Comparison of ENCODE assay signal across 13 cellular contexts in genomic region chr16:88957887-88958577, GRCh38. TPM values are rescaled to one million over a fixed set of nuclear protein-coding genes. Genes with fewer than 3 reads are reported as not detected.
A peak's percentile ranks its signal among the peaks of the same experiment; 100 is the strongest.
DNase-seq lines count a peak whose midpoint lies in the region; TF ChIP-seq lines count a peak whose summit lies in the region.
"Had no signal": no experiment of that assay in that cellular context is flagged by ENCODE, and none has a peak within 500 bp of the region (broad histone marks: within the 10 kb centered on the region; RNA-seq: fewer than 3 reads in every experiment).

No MANE protein-coding gene starts in this region.

- intact Hi-C loops in dendritic cell treated with granulocyte-macrophage colony-stimulating factor and Interleukin-4, amounts not matched to agents 40 ng/mL and 50 ng/mL, for 4 days (cut with micrococcal nuclease), result loop anchor here (2.0 kb wide), 1 partner anchor 19 kb away; the partner anchor contains the start of gene CBFA2T3
- intact Hi-C loops in PC-9 (cut with micrococcal nuclease; ENCODE audit: unreplicated experiment), result no loop called here

- H3K9me2 ChIP-seq in PC-9 (ENCODE audit: insufficient read depth), result no peaks in the 10 kb centered on the region

- CTCF ChIA-PET in PC-9 (lab: Charles Lee), result no interaction called here

- no peak overlapping the region for H3K4me2 ChIP-seq in PC-9

- H3K27me3 ChIP-seq in PC-9 (ENCODE audit: insufficient read depth, low read depth), result peaks cover 63% of the 10 kb centered on the region

- H3K27ac ChIP-seq in PC-9, result no peak overlapping the region

- H3K27ac Mint-ChIP-seq in dendritic cell treated with granulocyte-macrophage colony-stimulating factor and Interleukin-4, amounts not matched to agents 40 ng/mL and 50 ng/mL, for 4 days, result peak overlapping the region; percentile 83

- H3K4me3 ChIP-seq in Jurkat, Clone E6-1 (ENCODE audit: low read length), result no peak overlapping the region
- H3K4me3 ChIP-seq in PC-9, result no peak overlapping the region

- peaks cover 68% of the 10 kb centered on the region for H3K4me1 Mint-ChIP-seq in dendritic cell treated with granulocyte-macrophage colony-stimulating factor and Interleukin-4, amounts not matched to agents 40 ng/mL and 50 ng/mL, for 4 days (ENCODE audit: low read depth)

- TF ChIP-seq CTCF in PC-9 (conservative IDR thresholded peaks at IDR 0.05), result no peak

- H3K4me3 Mint-ChIP-seq in dendritic cell treated with granulocyte-macrophage colony-stimulating factor and Interleukin-4, amounts not matched to agents 40 ng/mL and 50 ng/mL, for 4 days, result peak overlapping the region; percentile 70

- no peaks in the 10 kb centered on the region for H3K36me3 ChIP-seq in PC-9 (ENCODE audit: low read depth)

- no peaks in the 10 kb centered on the region for H3F3A ChIP-seq in PC-9 (ENCODE audit: insufficient read depth, low read depth)

- peaks cover 44% of the 10 kb centered on the region for H3K27me3 Mint-ChIP-seq in dendritic cell treated with granulocyte-macrophage colony-stimulating factor and Interleukin-4, amounts not matched to agents 40 ng/mL and 50 ng/mL, for 4 days

- H3K4me1 ChIP-seq in PC-9 (replicated peaks; ENCODE audit: insufficient read depth), result no peaks in the 10 kb centered on the region

- peaks cover 48% of the 10 kb centered on the region for H3K36me3 Mint-ChIP-seq in dendritic cell treated with granulocyte-macrophage colony-stimulating factor and Interleukin-4, amounts not matched to agents 40 ng/mL and 50 ng/mL, for 4 days (ENCODE audit: low read depth)

- H3K9me3 ChIP-seq in PC-9 (ENCODE audit: insufficient read depth, low read depth), result no peaks in the 10 kb centered on the region

- no peaks in the 10 kb centered on the region for H3K79me2 ChIP-seq in PC-9 (ENCODE audit: low read depth)

- BruUV-seq in PC-9 (replicated peaks; lab: Mats Ljungman, UMichigan), result no TSS peak

- DNase-seq in Jurkat, Clone E6-1 (ENCODE audit: low read depth, low spot score), result peak; percentile 67
- DNase-seq in SKM-1 (lab: John Stamatoyannopoulos, UW; ENCODE audit: unreplicated experiment) (peak; percentile 80), pons (ENCODE audit: low spot score) (peak; percentile 77), NCI-H187 treated with DMSO at 0.1 percent for 48 hours (lab: John Stamatoyannopoulos, UW) (no peak), PC-9 (no peak), DMS53 (lab: John Stamatoyannopoulos, UW) (no peak), AG08395 (ENCODE audit: low spot score) (no peak)
- DNase-seq: activated CD4-positive, alpha-beta T cell treated with anti-CD3 and anti-CD28 coated beads for 1 hour; DMS79 treated with DMSO at 0.1 percent for 48 hours; NCI-H2107; RPMI8226 had no signal

- no peaks in the 10 kb centered on the region for H4K20me1 ChIP-seq in PC-9 (ENCODE audit: insufficient read depth)

- no peak overlapping the region for H2AFZ ChIP-seq in PC-9

- POLR2A ChIA-PET in PC-9 (lab: Charles Lee; ENCODE audit: unreplicated experiment), result interaction anchor here (0.6 kb wide), 1 partner anchor 23 kb away, joined by 3 read pairs; no protein-coding TSS in a partner anchor

- H3K9me3 Mint-ChIP-seq in dendritic cell treated with granulocyte-macrophage colony-stimulating factor and Interleukin-4, amounts not matched to agents 40 ng/mL and 50 ng/mL, for 4 days, result no peaks in the 10 kb centered on the region

RNA-seq across cellular contexts. Expression of gene CBFA2T3, which starts 19.0 kb away (rescaled TPM):
- polyA plus RNA-seq in Jurkat, Clone E6-1 (2012; ENCODE audit: insufficient read depth, insufficient read length), result 33.8 TPM
- 0.88 and 1.0 TPM in 2 replicates for total RNA-seq in PC-9 (2021)
- total RNA-seq: HT1080 had no signal

Comparison
In these comparisons a context has a peak if more than half of its experiments do, and no peak if none do; other contexts are left out.
1. DNase-seq: peak in Jurkat, Clone E6-1 (single experiment), SKM-1 (single experiment) and pons (single experiment); none in NCI-H187 treated with DMSO at 0.1 percent for 48 hours (single experiment), PC-9 (0 of 2), DMS53 (single experiment) and AG08395 (single experiment).